Comparison of ENCODE assay signal across 1 cellular context in the genomic region with DNA sequence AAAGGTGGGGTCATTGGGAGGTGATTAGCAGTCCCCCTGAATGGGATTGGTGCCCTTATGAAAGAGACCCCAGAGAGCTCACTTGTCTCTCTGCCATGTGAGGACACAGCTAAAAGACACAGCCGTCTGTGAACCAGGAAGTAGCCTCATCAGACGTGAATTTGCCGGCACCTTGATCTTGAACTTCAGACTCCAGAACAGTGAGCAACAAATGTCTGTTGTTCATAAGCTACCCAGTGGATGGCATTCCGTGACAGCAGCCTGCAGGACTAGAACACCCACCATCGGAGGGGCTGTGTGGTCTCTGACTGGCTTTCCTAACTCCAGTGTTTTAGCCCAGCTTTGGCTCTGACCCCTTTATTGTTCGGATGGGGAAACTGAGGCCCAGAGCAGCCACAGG. TPM values are rescaled to one million over a fixed set of nuclear protein-coding genes. Genes with fewer than 3 reads are reported as not detected.
"Had no signal": no experiment of that assay in that cellular context is flagged by ENCODE, and none has a peak within 500 bp of the region (broad histone marks: within the 10 kb centered on the region; RNA-seq: fewer than 3 reads in every experiment).

No MANE protein-coding gene starts in this region.

RNA-seq across cellular contexts. Expression of gene GRAP, which starts 9.2 kb away (rescaled TPM):
- total RNA-seq: LHCN-M2 had no signal
